Comparison of ENCODE assay signal across 9 cellular contexts in genomic region chr1:182446033-182446669, GRCh38. TPM values are rescaled to one million over a fixed set of nuclear protein-coding genes. Genes with fewer than 3 reads are reported as not detected.
DNase-seq lines count a peak whose midpoint lies in the region; ATAC-seq and TF ChIP-seq lines count a peak whose summit lies in the region.
"Had no signal": no experiment of that assay in that cellular context is flagged by ENCODE, and none has a peak within 500 bp of the region (broad histone marks: within the 10 kb centered on the region; RNA-seq: fewer than 3 reads in every experiment).

No MANE protein-coding gene starts in this region.

- H3K27ac ChIP-seq in KMS-11 = no peak overlapping the region
- H3K27ac ChIP-seq in OCI-LY1 (ENCODE audit: low read depth, low read length, poor library complexity, severe bottlenecking) = no peak overlapping the region
- no peak overlapping the region for H3K27ac ChIP-seq in mammary epithelial cell (ENCODE audit: insufficient read depth, low read depth, low read length)
- no peak overlapping the region for H3K27ac ChIP-seq in liver (ENCODE audit: low read depth in 1 of 2, low read length in 2 of 2)

- dilution Hi-C loops in mammary epithelial cell (cut with HindIII; ENCODE audit: low sequenced_read_pairs) = no loop called here

- peak overlapping the region; percentile 24 for H3K4me2 ChIP-seq in KMS-11
- peak overlapping the region; percentile 57 for H3K4me2 ChIP-seq in OCI-LY1 (ENCODE audit: low read length)
- no peak overlapping the region for H3K4me2 ChIP-seq in mammary epithelial cell (ENCODE audit: insufficient read depth, low read depth, low read length)

- peak; percentile 96 to 97 for TF ChIP-seq RAD21 in liver (IDR thresholded peaks at IDR 0.05)

- in situ Hi-C loops in mammary epithelial cell (cut with MboI; ENCODE audit: low sequenced_read_pairs in 2 of 2) = loop anchor here (5.0 to 10.0 kb wide), 2 partner anchors 141 to 159 kb away; partner anchors contain the start of genes RGS16 (in 1 of the 2) and RNASEL (in 1 of the 2)

- H3K4me1 ChIP-seq in KMS-11 (ENCODE audit: low read depth, poor library complexity, severe bottlenecking) (peaks cover 11% of the 10 kb centered on the region), OCI-LY1 (ENCODE audit: insufficient read depth, low read length, severe bottlenecking) (peaks cover 7% of the 10 kb centered on the region), mammary epithelial cell (ENCODE audit: insufficient read depth, low read length) (no peaks in the 10 kb centered on the region), liver (ENCODE audit: control insufficient read depth in 4 of 4, insufficient read depth in 4 of 4, low read length in 3 of 4) (peaks cover 0 to 6% (median 2%) of the 10 kb centered on the region in 4 donors)

- CTCF ChIA-PET in mammary epithelial cell (lab: Charles Lee; ENCODE audit: low non-redundant PET) = no interaction called here

- H3K9me2 ChIP-seq in OCI-LY1 (ENCODE audit: low read depth, low read length) = no peaks in the 10 kb centered on the region

- WGBS in mammary epithelial cell (ENCODE audit: low coverage, missing lambda C conversion rate) = 2% methylated on average over 3 of the region's 3 CpGs
- WGBS in liver = under 1% methylated on average over 3 of the region's 3 CpGs

- intact Hi-C loops in mammary epithelial cell (cut with micrococcal nuclease) = loop anchor here (1.0 to 2.0 kb wide), 3 partner anchors 149 to 361 kb away; no protein-coding TSS in a partner anchor

- no peaks in the 10 kb centered on the region for H3F3A ChIP-seq in OCI-LY1 (ENCODE audit: insufficient read depth, low read length)

- H3K4me3 ChIP-seq in KMS-11 (IDR thresholded peaks at IDR 0.05; ENCODE audit: insufficient read depth, low read depth, low read length) (no peak overlapping the region), OCI-LY1 (ENCODE audit: low read depth, low read length, poor library complexity, severe bottlenecking) (no peak overlapping the region), mammary epithelial cell (replicated peaks in 1 of 3; ENCODE audit: insufficient read depth in 1 of 3, low read depth in 2 of 3, low read length in 3 of 3) (no peak overlapping the region), liver (ENCODE audit: low read depth in 1 of 3, low read length in 3 of 3) (no peak overlapping the region)

- no peaks in the 10 kb centered on the region for H3K9me3 ChIP-seq in OCI-LY1 (ENCODE audit: low read length)
- H3K9me3 ChIP-seq in mammary epithelial cell (replicated peaks; ENCODE audit: insufficient read depth, low read length) = no peaks in the 10 kb centered on the region
- H3K9me3 ChIP-seq in liver (ENCODE audit: control insufficient read depth in 4 of 4, low read length in 3 of 4) = no peaks in the 10 kb centered on the region

- ATAC-seq in GM18867 (IDR thresholded peaks at IDR 0.05; ENCODE audit: unreplicated experiment) = peak; percentile 75
- ATAC-seq in GM19328 (IDR thresholded peaks at IDR 0.05; ENCODE audit: unreplicated experiment) = no peak
- ATAC-seq in GM21619 (IDR thresholded peaks at IDR 0.05; ENCODE audit: unreplicated experiment) = no peak

- no peaks in the 10 kb centered on the region for H3K36me3 ChIP-seq in KMS-11 (ENCODE audit: insufficient read depth)
- H3K36me3 ChIP-seq in OCI-LY1 (ENCODE audit: insufficient read depth, low read length) = no peaks in the 10 kb centered on the region
- H3K36me3 ChIP-seq in mammary epithelial cell (ENCODE audit: insufficient read depth, low read length) = no peaks in the 10 kb centered on the region
- H3K36me3 ChIP-seq in liver (ENCODE audit: control insufficient read depth in 4 of 4, insufficient read depth in 3 of 4, low read depth in 1 of 4, low read length in 3 of 4) = no peaks in the 10 kb centered on the region

- DNase-seq in CMK (ENCODE audit: low read depth) = peak; percentile 9
- peak; percentile 31 for DNase-seq in mammary epithelial cell

- H3K9ac ChIP-seq in KMS-11 = no peak overlapping the region
- H3K9ac ChIP-seq in OCI-LY1 (ENCODE audit: low read length) = no peak overlapping the region
- no peak overlapping the region for H3K9ac ChIP-seq in mammary epithelial cell (ENCODE audit: insufficient read depth, low read length)
- peak overlapping the region in 1 of 2 donors; percentile 38 for H3K9ac ChIP-seq in liver (ENCODE audit: low read depth in 1 of 2, low read length in 2 of 2)

- H4K20me1 ChIP-seq in KMS-11 (ENCODE audit: insufficient read depth) (no peaks in the 10 kb centered on the region), OCI-LY1 (ENCODE audit: insufficient read depth, low read length) (no peaks in the 10 kb centered on the region), mammary epithelial cell (ENCODE audit: insufficient read depth, low read length) (no peaks in the 10 kb centered on the region)

- no peaks in the 10 kb centered on the region for H3K27me3 ChIP-seq in KMS-11 (ENCODE audit: insufficient read depth, low read depth)
- H3K27me3 ChIP-seq in OCI-LY1 (ENCODE audit: insufficient read depth, low read length) = no peaks in the 10 kb centered on the region
- H3K27me3 ChIP-seq in mammary epithelial cell (ENCODE audit: insufficient read depth, low read length) = no peaks in the 10 kb centered on the region
- H3K27me3 ChIP-seq in liver (ENCODE audit: control insufficient read depth in 4 of 4, insufficient read depth in 4 of 4, low read length in 3 of 4) = no peaks in the 10 kb centered on the region

- H2AFZ ChIP-seq in KMS-11 (ENCODE audit: low read depth) (peak overlapping the region; percentile 38), OCI-LY1 (ENCODE audit: low read length) (no peak overlapping the region; the same call in 1 of the 2 replicates), mammary epithelial cell (ENCODE audit: low read depth, low read length) (no peak overlapping the region)

- no TSS peak for BruUV-seq in mammary epithelial cell (replicated peaks; lab: Mats Ljungman, UMichigan)

- TF ChIP-seq CTCF in KMS-11 (conservative IDR thresholded peaks at IDR 0.05; ENCODE audit: low read depth, low read length) (peak; percentile 94), OCI-LY1 (IDR thresholded peaks at IDR 0.05; ENCODE audit: low read length) (peak; percentile 85), mammary epithelial cell (conservative IDR thresholded peaks at IDR 0.05 in 1 of 2, IDR thresholded peaks at IDR 0.05 in 1 of 2; ENCODE audit: extremely low read depth in 1 of 2, insufficient read depth in 1 of 2, low read depth in 1 of 2, low read length in 2 of 2) (peak; percentile 73 to 75), liver (IDR thresholded peaks at IDR 0.05; ENCODE audit: low read depth, low read length, missing input control) (peak; percentile 74)

- no peaks in the 10 kb centered on the region for H3K79me2 ChIP-seq in KMS-11 (ENCODE audit: insufficient read depth, low read depth)
- no peaks in the 10 kb centered on the region for H3K79me2 ChIP-seq in OCI-LY1 (ENCODE audit: insufficient read depth, low read length)
- no peaks in the 10 kb centered on the region for H3K79me2 ChIP-seq in mammary epithelial cell (ENCODE audit: insufficient read depth, low read length)

TF ChIP-seq in liver, 16 proteins besides CTCF, POLR2A, EP300 and RAD21:
- TF ChIP-seq REST (IDR thresholded peaks at IDR 0.05) (no peak), HNF4A (conservative IDR thresholded peaks at IDR 0.05) (no peak), NR2F2 (IDR thresholded peaks at IDR 0.05) (no peak), SP1 (IDR thresholded peaks at IDR 0.05) (no peak), EGR1 (IDR thresholded peaks at IDR 0.05; ENCODE audit: low read depth in 2 of 2) (no peak), YY1 (IDR thresholded peaks at IDR 0.05) (no peak), RXRA (IDR thresholded peaks at IDR 0.05) (peak; percentile 7 to 16)

RNA-seq across cellular contexts. Expression of gene RGSL1, which starts 3.8 kb away (rescaled TPM):
- total RNA-seq in mammary epithelial cell (not detected), liver (under 1 TPM in 1 of 2 donors, not detected in 1; 0.50 TPM)
- polyA plus RNA-seq in mammary epithelial cell (not detected), liver (under 1 TPM; 0.07 to 0.31 TPM)
- not detected for polyA minus RNA-seq in mammary epithelial cell
- total RNA-seq: T-helper 2 cell treated with Interferon-gamma antibody and Interleukin-4, amounts not matched to agents 100 ng/mL and 5 ng/mL, for 36 hours had no signal

RNA-seq across cellular contexts. Expression of gene TEDDM1, which starts 45.7 kb away (rescaled TPM):
- total RNA-seq in mammary epithelial cell (not detected), liver (not detected)
- polyA plus RNA-seq in mammary epithelial cell (not detected), liver (under 1 TPM in 1 of 2 donors, not detected in 1; 0.08 TPM)
- not detected for polyA minus RNA-seq in mammary epithelial cell
- total RNA-seq: T-helper 2 cell treated with Interferon-gamma antibody and Interleukin-4, amounts not matched to agents 100 ng/mL and 5 ng/mL, for 36 hours had no signal

RNA-seq across cellular contexts. Expression of gene GLUL, which starts 54.6 kb away (rescaled TPM):
- total RNA-seq in mammary epithelial cell (100 to 1,000 TPM; 400 to 471 TPM), liver (1,000 to 10,000 TPM in 1 of 2 donors, 100 to 1,000 TPM in 1; 830 to 1,177 TPM)
- polyA plus RNA-seq in mammary epithelial cell (893 TPM), liver (100 to 1,000 TPM; 306 to 616 TPM)
- 1,162 TPM for polyA minus RNA-seq in mammary epithelial cell
